ENCODE assay signal across 9 cellular contexts in genomic region chr6:43495409-43495941, GRCh38. TPM values are rescaled to one million over a fixed set of nuclear protein-coding genes. Genes with fewer than 3 reads are reported as not detected.
DNase-seq lines count a peak whose midpoint lies in the region; ATAC-seq and TF ChIP-seq lines count a peak whose summit lies in the region.
"Had no signal": no experiment of that assay in that cellular context is flagged by ENCODE, and none has a peak within 500 bp of the region (broad histone marks: within the 10 kb centered on the region; RNA-seq: fewer than 3 reads in every experiment).

No MANE protein-coding gene starts in this region.

- H3K36me3 Mint-ChIP-seq in CD8-positive, alpha-beta T cell = peaks cover 35% of the 10 kb centered on the region
- peaks cover 14% of the 10 kb centered on the region; the same call in 1 of the 2 replicates for H3K36me3 Mint-ChIP-seq in HFFc6 (ENCODE audit: low read depth)
- peaks cover 0 to 29% (median 0%) of the 10 kb centered on the region in 3 donors for H3K36me3 Mint-ChIP-seq in naive thymus-derived CD8-positive, alpha-beta T cell

- peaks cover 14% of the 10 kb centered on the region for H3K36me3 ChIP-seq in CD8-positive, alpha-beta T cell (ENCODE audit: insufficient read depth, low read length)
- peaks cover 25% of the 10 kb centered on the region for H3K36me3 ChIP-seq in effector memory CD4-positive, alpha-beta T cell (ENCODE audit: control insufficient read depth, insufficient read depth, low read length)

- no peaks in the 10 kb centered on the region for H3K9me3 ChIP-seq in CD8-positive, alpha-beta T cell (ENCODE audit: low read length)
- no peaks in the 10 kb centered on the region for H3K9me3 ChIP-seq in effector memory CD4-positive, alpha-beta T cell (ENCODE audit: control insufficient read depth, low read length)

- H3K27me3 ChIP-seq in CD8-positive, alpha-beta T cell (ENCODE audit: insufficient read depth, low read length) = no peaks in the 10 kb centered on the region
- no peaks in the 10 kb centered on the region for H3K27me3 ChIP-seq in effector memory CD4-positive, alpha-beta T cell (replicated peaks; ENCODE audit: control insufficient read depth, insufficient read depth, low read length, poor library complexity, severe bottlenecking)

- peak; percentile 73 for ATAC-seq in CD8-positive, alpha-beta T cell
- ATAC-seq in naive thymus-derived CD8-positive, alpha-beta T cell = peak; percentile 60 to 77
- no peak for ATAC-seq in HG03460 (IDR thresholded peaks at IDR 0.05; ENCODE audit: unreplicated experiment)

- POLR2A ChIA-PET in CD8-positive, alpha-beta T cell (lab: Charles Lee) = interaction anchor here (1.2 to 1.4 kb wide), 2 partner anchors 18 to 40 kb away, joined by 5 to 10 read pairs; partner anchors contain the start of genes DLK2 and TJAP1
- POLR2A ChIA-PET in naive thymus-derived CD8-positive, alpha-beta T cell (lab: Charles Lee) = interaction anchor here (0.8 to 1.7 kb wide), 2 partner anchors 10 to 18 kb away, joined by 5 to 6 read pairs; partner anchors contain the start of gene TJAP1

- peaks cover 15% of the 10 kb centered on the region for H3K4me1 ChIP-seq in CD8-positive, alpha-beta T cell (ENCODE audit: insufficient read depth, low read length)
- H3K4me1 ChIP-seq in effector memory CD4-positive, alpha-beta T cell (ENCODE audit: control insufficient read depth, insufficient read depth, low read length, poor library complexity, severe bottlenecking) = peaks cover 14% of the 10 kb centered on the region

- H3K9me3 Mint-ChIP-seq in CD8-positive, alpha-beta T cell = no peaks in the 10 kb centered on the region
- no peaks in the 10 kb centered on the region for H3K9me3 Mint-ChIP-seq in HFFc6
- no peaks in the 10 kb centered on the region for H3K9me3 Mint-ChIP-seq in naive thymus-derived CD8-positive, alpha-beta T cell

- H3K4me3 Mint-ChIP-seq in CD8-positive, alpha-beta T cell = no peak overlapping the region
- peak overlapping the region; percentile 71 for H3K4me3 Mint-ChIP-seq in HFFc6
- peak overlapping the region in 6 of 10 donors; percentile 9 to 77 (median 34) for H3K4me3 Mint-ChIP-seq in naive thymus-derived CD8-positive, alpha-beta T cell

- DNase-seq in CD8-positive, alpha-beta T cell = peak in 2 of 7 experiments; percentile 15 to 44
- DNase-seq in HFFc6 = peak; percentile 39
- DNase-seq in naive thymus-derived CD8-positive, alpha-beta T cell = no peak
- DNase-seq in NK-92 (lab: John Stamatoyannopoulos, UW; ENCODE audit: unreplicated experiment) = no peak
- DNase-seq in effector memory CD4-positive, alpha-beta T cell = no peak
- no peak for DNase-seq in NCI-H526 (lab: John Stamatoyannopoulos, UW)
- DNase-seq: NCI-H1048 had no signal

- TF ChIP-seq CTCF in CD8-positive, alpha-beta T cell (IDR thresholded peaks at IDR 0.05) = no peak
- peak; percentile 68 for TF ChIP-seq CTCF in HFFc6 (IDR thresholded peaks at IDR 0.05)

- H3K4me1 Mint-ChIP-seq in CD8-positive, alpha-beta T cell (ENCODE audit: low read depth) = peaks cover 27% of the 10 kb centered on the region
- H3K4me1 Mint-ChIP-seq in HFFc6 (ENCODE audit: low read depth) = peaks cover 60% of the 10 kb centered on the region
- peaks cover 16 to 36% (median 27%) of the 10 kb centered on the region in 4 donors for H3K4me1 Mint-ChIP-seq in naive thymus-derived CD8-positive, alpha-beta T cell

- intact Hi-C loops in CD8-positive, alpha-beta T cell (cut with DNase I, micrococcal nuclease) = no loop called here

- no peaks in the 10 kb centered on the region for H3K27me3 Mint-ChIP-seq in CD8-positive, alpha-beta T cell (ENCODE audit: low read depth)
- no peaks in the 10 kb centered on the region; the same call in none of the 2 replicates for H3K27me3 Mint-ChIP-seq in HFFc6 (ENCODE audit: insufficient read depth)
- H3K27me3 Mint-ChIP-seq in naive thymus-derived CD8-positive, alpha-beta T cell = no peaks in the 10 kb centered on the region

- peak overlapping the region; percentile 79 for H3K27ac Mint-ChIP-seq in CD8-positive, alpha-beta T cell
- H3K27ac Mint-ChIP-seq in HFFc6 = peak overlapping the region; percentile 92
- H3K27ac Mint-ChIP-seq in naive thymus-derived CD8-positive, alpha-beta T cell = peak overlapping the region; percentile 50 to 91 (median 84)

- H3K27ac ChIP-seq in CD8-positive, alpha-beta T cell (ENCODE audit: low read depth, low read length) = peak overlapping the region; percentile 6
- peak overlapping the region; percentile 68 for H3K27ac ChIP-seq in angular gyrus (ENCODE audit: low read depth, low read length)
- no peak overlapping the region for H3K27ac ChIP-seq in effector memory CD4-positive, alpha-beta T cell (ENCODE audit: insufficient read depth, low read length, poor library complexity, severe bottlenecking)

- CTCF ChIA-PET in CD8-positive, alpha-beta T cell (lab: Charles Lee) = interaction anchor here (1.1 to 5.7 kb wide), 7 partner anchors 11 to 266 kb away, joined by 3 to 58 read pairs (median 5); partner anchors contain the start of genes ABCC10, DLK2 and DNPH1

- H3K4me3 ChIP-seq in CD8-positive, alpha-beta T cell (ENCODE audit: low read depth, low read length) = no peak overlapping the region
- no peak overlapping the region for H3K4me3 ChIP-seq in effector memory CD4-positive, alpha-beta T cell (ENCODE audit: insufficient read depth, low read depth, low read length, poor library complexity, severe bottlenecking)

RNA-seq across cellular contexts. Expression of gene LRRC73, which starts 14.7 kb away (rescaled TPM):
- total RNA-seq in CD8-positive, alpha-beta T cell = under 1 TPM; 0.56 to 0.90 TPM
- total RNA-seq in HFFc6 (2021; fragmentation: NEBNext Ultra II Directional; extraction: Animal tissue kit (Norgen Biotek cat#: 25700)) = 1 to 10 TPM in 2 of 6 experiments, under 1 TPM in 4; 0.75 to 1.7 (median 0.90) TPM
- under 1 TPM; 0.41 to 0.49 TPM for total RNA-seq in naive thymus-derived CD8-positive, alpha-beta T cell
- polyA plus RNA-seq in naive thymus-derived CD8-positive, alpha-beta T cell = not detected

RNA-seq across cellular contexts. Expression of gene TJAP1, which starts 18.1 kb away (rescaled TPM):
- 10 to 100 TPM; 29.2 to 29.7 TPM for total RNA-seq in CD8-positive, alpha-beta T cell
- total RNA-seq in HFFc6 (2021; fragmentation: NEBNext Ultra II Directional; extraction: Animal tissue kit (Norgen Biotek cat#: 25700)) = 10 to 100 TPM; 27.0 to 34.3 (median 30.2) TPM
- total RNA-seq in naive thymus-derived CD8-positive, alpha-beta T cell = 10 to 100 TPM; 47.7 to 54.7 TPM
- 10 to 100 TPM in 1 of 3 donors, 1 to 10 TPM in 2; 5.1 to 12.1 (median 8.4) TPM for polyA plus RNA-seq in naive thymus-derived CD8-positive, alpha-beta T cell

RNA-seq across cellular contexts. Expression of gene YIPF3, which starts 21.3 kb away (rescaled TPM):
- 10 to 100 TPM; 51.0 to 52.5 TPM for total RNA-seq in CD8-positive, alpha-beta T cell
- total RNA-seq in HFFc6 (2021; fragmentation: NEBNext Ultra II Directional; extraction: Animal tissue kit (Norgen Biotek cat#: 25700)) = 100 to 1,000 TPM; 147 to 176 (median 158) TPM
- total RNA-seq in naive thymus-derived CD8-positive, alpha-beta T cell = 10 to 100 TPM; 77.0 to 77.5 TPM
- polyA plus RNA-seq in naive thymus-derived CD8-positive, alpha-beta T cell = 10 to 100 TPM; 58.4 to 70.4 (median 68.3) TPM

RNA-seq across cellular contexts. Expression of gene POLR1C, which starts 21.4 kb away (rescaled TPM):
- total RNA-seq in CD8-positive, alpha-beta T cell = 10 to 100 TPM; 73.9 to 74.0 TPM
- total RNA-seq in HFFc6 (2021; fragmentation: NEBNext Ultra II Directional; extraction: Animal tissue kit (Norgen Biotek cat#: 25700)) = 10 to 100 TPM; 43.5 to 66.9 (median 53.8) TPM
- total RNA-seq in naive thymus-derived CD8-positive, alpha-beta T cell = 10 to 100 TPM; 47.9 to 51.9 TPM
- 10 to 100 TPM in 2 of 3 donors, 1 to 10 TPM in 1; 9.4 to 23.2 (median 14.6) TPM for polyA plus RNA-seq in naive thymus-derived CD8-positive, alpha-beta T cell

RNA-seq across cellular contexts. Expression of gene DLK2, which starts 40.1 kb away (rescaled TPM):
- total RNA-seq in CD8-positive, alpha-beta T cell = under 1 TPM; 0.56 to 0.71 TPM
- 1 to 10 TPM; 1.8 to 2.9 (median 2.2) TPM for total RNA-seq in HFFc6 (2021; fragmentation: NEBNext Ultra II Directional; extraction: Animal tissue kit (Norgen Biotek cat#: 25700))
- 1 to 10 TPM in 1 of 2 experiments, under 1 TPM in 1; 0.71 to 1.2 TPM for total RNA-seq in naive thymus-derived CD8-positive, alpha-beta T cell
- polyA plus RNA-seq in naive thymus-derived CD8-positive, alpha-beta T cell = 1 to 10 TPM in 1 of 3 donors, under 1 TPM in 1, not detected in 1; 0.22 to 1.2 TPM
